ENCODE assay signal across 17 cellular contexts in genomic region chr1:98739762-98740161, GRCh38.
DNase-seq lines count a peak whose midpoint lies in the region; ATAC-seq and TF ChIP-seq lines count a peak whose summit lies in the region.
"Had no signal": no experiment of that assay in that cellular context is flagged by ENCODE, and none has a peak within 500 bp of the region (broad histone marks: within the 10 kb centered on the region; RNA-seq: fewer than 3 reads in every experiment).

No MANE protein-coding gene starts in this region.

- H3K23ac ChIP-seq in IMR-90 (ENCODE audit: low read depth, low read length), result 0 out of 2 replicates have a peak overlapping the region, but pooled peaks have one; percentile 11

- H2BK120ac ChIP-seq in IMR-90 (ENCODE audit: low read depth, low read length), result no peak overlapping the region

- no peak overlapping the region for H4K8ac ChIP-seq in IMR-90 (ENCODE audit: low read depth in 2 of 2, low read length in 2 of 2)

- H3K27me3 ChIP-seq in IMR-90 (ENCODE audit: control insufficient read depth, insufficient read depth, low read length), result no peaks in the 10 kb centered on the region
- H3K27me3 ChIP-seq in mammary epithelial cell (ENCODE audit: insufficient read depth, low read length), result no peaks in the 10 kb centered on the region
- H3K27me3 ChIP-seq: BLaER1 treated with 17β-estradiol and CSF1 and Interleukin-3, amounts not matched to agents 10 nM and 100 nM had no signal

- H3K9ac ChIP-seq in IMR-90 (ENCODE audit: low read depth, low read length) (no peak overlapping the region), mammary epithelial cell (ENCODE audit: insufficient read depth, low read length) (no peak overlapping the region)
- H3K9ac ChIP-seq: BLaER1 treated with 17β-estradiol and CSF1 and Interleukin-3, amounts not matched to agents 10 nM and 100 nM had no signal

- H3K4me1 Mint-ChIP-seq in nephron progenitor cell, result peaks cover 20% of the 10 kb centered on the region
- H3K4me1 Mint-ChIP-seq: B cell; CD8-positive, alpha-beta memory T cell; GM23338; IgD-negative memory B cell had no signal

- no peak overlapping the region for H2BK5ac ChIP-seq in IMR-90 (ENCODE audit: low read depth, low read length, poor library complexity, severe bottlenecking)

- no peak overlapping the region for H3K56ac ChIP-seq in IMR-90 (ENCODE audit: extremely low read depth, insufficient read depth, low read length)

- no peak for TF ChIP-seq RAD21 in IMR-90 (IDR thresholded peaks at IDR 0.05; ENCODE audit: low read length)

- no peak overlapping the region for H4K5ac ChIP-seq in IMR-90 (ENCODE audit: low read depth, low read length)

- H3K27me3 Mint-ChIP-seq in nephron progenitor cell (ENCODE audit: low read depth, poor library complexity), result no peaks in the 10 kb centered on the region
- H3K27me3 Mint-ChIP-seq: IgD-negative memory B cell had no signal

- no peaks in the 10 kb centered on the region for H3K36me3 Mint-ChIP-seq in nephron progenitor cell (ENCODE audit: low read depth)
- H3K36me3 Mint-ChIP-seq: CD8-positive, alpha-beta memory T cell; IgD-negative memory B cell had no signal

- H3K4me2 ChIP-seq in IMR-90 (ENCODE audit: low read depth, low read length) (no peak overlapping the region), mammary epithelial cell (ENCODE audit: insufficient read depth, low read depth, low read length) (peak overlapping the region; percentile 92)
- H3K4me2 ChIP-seq: BLaER1 treated with 17β-estradiol and CSF1 and Interleukin-3, amounts not matched to agents 10 nM and 100 nM; GM23338 had no signal

- H4K91ac ChIP-seq in IMR-90 (ENCODE audit: insufficient read depth, low read depth, low read length), result no peak overlapping the region

- BruUV-seq in IMR-90 (replicated peaks; lab: Mats Ljungman, UMichigan) (no TSS peak), mammary epithelial cell (replicated peaks; lab: Mats Ljungman, UMichigan) (no TSS peak)

- intact Hi-C loops in IMR-90 (cut with micrococcal nuclease), result loop anchor here (10.0 kb wide), 1 partner anchor 995 kb away; no protein-coding TSS in a partner anchor
- intact Hi-C loops in mammary epithelial cell (cut with micrococcal nuclease), result loop anchor here (5.0 kb wide), 1 partner anchor 77 kb away; the partner anchor contains the start of gene SNX7

- ATAC-seq in IMR-90 (ENCODE audit: low read depth) (no peak), esophagus mucosa (peak; percentile 97), GM18861 (IDR thresholded peaks at IDR 0.05; ENCODE audit: unreplicated experiment) (no peak), GM21528 (IDR thresholded peaks at IDR 0.05; ENCODE audit: low FRiP score, unreplicated experiment) (no peak)
- ATAC-seq: GM23338 had no signal

- H3K4me3 Mint-ChIP-seq in nephron progenitor cell, result no peak overlapping the region
- H3K4me3 Mint-ChIP-seq: B cell; CD8-positive, alpha-beta memory T cell; GM23338; IgD-negative memory B cell had no signal

- H3K27ac ChIP-seq in IMR-90 (ENCODE audit: insufficient read depth, low read length), result no peak overlapping the region
- peak overlapping the region; percentile 89 for H3K27ac ChIP-seq in mammary epithelial cell (ENCODE audit: insufficient read depth, low read depth, low read length)
- H3K27ac ChIP-seq: BLaER1 treated with 17β-estradiol and CSF1 and Interleukin-3, amounts not matched to agents 10 nM and 100 nM; HL-60 had no signal

- DNase-seq in IMR-90 (no peak), mammary epithelial cell (peak; percentile 95), nephron progenitor cell (no peak), GM13976 (ENCODE audit: low spot score) (no peak)
- DNase-seq in effector CD8-positive, alpha-beta T cell (lab: John Stamatoyannopoulos, UW), result no peak
- DNase-seq: Caco-2; CD8-positive, alpha-beta memory T cell; HCEC 1CT; KBM-7 had no signal

- in situ Hi-C loops in IMR-90 (cut with MboI; ENCODE audit: low sequenced_read_pairs) (no loop called here), mammary epithelial cell (cut with MboI; ENCODE audit: low sequenced_read_pairs in 2 of 2) (no loop called here), GM13976 (cut with MboI; ENCODE audit: low sequenced_read_pairs, unreplicated experiment) (no loop called here)

- POLR2A ChIA-PET in IMR-90 (lab: Charles Lee; ENCODE audit: unreplicated experiment), result no interaction called here

- H3K9me1 ChIP-seq in IMR-90 (ENCODE audit: insufficient read depth, low read length), result no peaks in the 10 kb centered on the region

- 100% methylated on average over 1 of the region's 1 CpG; no CpG with 5 or more reads in 1 of the 2 experiments for WGBS in IMR-90 (ENCODE audit: extremely low coverage in 2 of 2, insufficient read length in 1 of 2), 2 experiments
- WGBS in mammary epithelial cell (ENCODE audit: low coverage, missing lambda C conversion rate), result 0% methylated on average over 1 of the region's 1 CpG

- no peak overlapping the region for H2AK5ac ChIP-seq in IMR-90 (ENCODE audit: low read depth, low read length)

- no peaks in the 10 kb centered on the region for H3K79me2 ChIP-seq in mammary epithelial cell (ENCODE audit: insufficient read depth, low read length)

- no peaks in the 10 kb centered on the region for H3K36me3 ChIP-seq in IMR-90 (ENCODE audit: control insufficient read depth, insufficient read depth, low read length)
- H3K36me3 ChIP-seq in mammary epithelial cell (ENCODE audit: insufficient read depth, low read length), result no peaks in the 10 kb centered on the region
- H3K36me3 ChIP-seq: BLaER1 treated with 17β-estradiol and CSF1 and Interleukin-3, amounts not matched to agents 10 nM and 100 nM had no signal

- no peak overlapping the region for H3K4ac ChIP-seq in IMR-90 (ENCODE audit: low read depth, low read length)

- no peaks in the 10 kb centered on the region for H4K20me1 ChIP-seq in IMR-90 (ENCODE audit: insufficient read depth, low read length)
- no peaks in the 10 kb centered on the region for H4K20me1 ChIP-seq in mammary epithelial cell (ENCODE audit: insufficient read depth, low read length)
- H4K20me1 ChIP-seq: BLaER1 treated with 17β-estradiol and CSF1 and Interleukin-3, amounts not matched to agents 10 nM and 100 nM had no signal

- no peak overlapping the region for H2AFZ ChIP-seq in IMR-90 (replicated peaks; ENCODE audit: low read length, poor library complexity)
- H2AFZ ChIP-seq in mammary epithelial cell (ENCODE audit: low read depth, low read length), result peak overlapping the region; percentile 67
- H2AFZ ChIP-seq: GM23338 had no signal

- no peak overlapping the region for H3K4me3 ChIP-seq in IMR-90 (ENCODE audit: insufficient read depth, low read depth, low read length)
- H3K4me3 ChIP-seq in mammary epithelial cell (replicated peaks in 1 of 3; ENCODE audit: insufficient read depth in 1 of 3, low read depth in 2 of 3, low read length in 3 of 3), result peak overlapping the region in 2 of 3 experiments; percentile 17 to 22
- H3K4me3 ChIP-seq: BLaER1 treated with 17β-estradiol and CSF1 and Interleukin-3, amounts not matched to agents 10 nM and 100 nM; GM23338 had no signal

- TF ChIP-seq CTCF in IMR-90 (conservative IDR thresholded peaks at IDR 0.05; ENCODE audit: low read depth, low read length), result no peak
- TF ChIP-seq CTCF in mammary epithelial cell (conservative IDR thresholded peaks at IDR 0.05 in 1 of 2, IDR thresholded peaks at IDR 0.05 in 1 of 2; ENCODE audit: extremely low read depth in 1 of 2, insufficient read depth in 1 of 2, low read depth in 1 of 2, low read length in 2 of 2), result no peak
- TF ChIP-seq CTCF in nephron progenitor cell (IDR thresholded peaks at IDR 0.05), result no peak
- no peak for TF ChIP-seq CTCF in GM13976 (IDR thresholded peaks at IDR 0.05; ENCODE audit: borderline replicate concordance, control extremely low read depth, extremely low read depth, insufficient read depth, missing control alignments)

- no peak overlapping the region for H3K18ac ChIP-seq in IMR-90 (ENCODE audit: low read depth, low read length)

- H3K79me1 ChIP-seq in IMR-90 (ENCODE audit: low read depth in 1 of 2, low read length in 2 of 2), result no peaks in the 10 kb centered on the region

- CTCF ChIA-PET in IMR-90 (lab: Yijun Ruan, JAX) (no interaction called here), mammary epithelial cell (lab: Charles Lee; ENCODE audit: low non-redundant PET) (no interaction called here)

- H3K27ac Mint-ChIP-seq in nephron progenitor cell, result peak overlapping the region; percentile 67
- H3K27ac Mint-ChIP-seq: B cell, GM23338, IgD-negative memory B cell had no signal

- no peak for TF ChIP-seq POLR2A in IMR-90 (IDR thresholded peaks at IDR 0.05; ENCODE audit: low read depth, low read length)

- no peaks in the 10 kb centered on the region for H3K9me3 Mint-ChIP-seq in nephron progenitor cell
- H3K9me3 Mint-ChIP-seq: CD8-positive, alpha-beta memory T cell; GM23338; IgD-negative memory B cell had no signal

- no peak overlapping the region for H2BK15ac ChIP-seq in IMR-90 (ENCODE audit: low read depth, low read length)

- no peak overlapping the region for H3K14ac ChIP-seq in IMR-90 (replicated peaks; ENCODE audit: low read depth, low read length)

- H3K9me3 ChIP-seq in IMR-90 (ENCODE audit: control insufficient read depth, insufficient read depth, low read length), result no peaks in the 10 kb centered on the region
- H3K9me3 ChIP-seq in mammary epithelial cell (replicated peaks; ENCODE audit: insufficient read depth, low read length), result no peaks in the 10 kb centered on the region
- H3K9me3 ChIP-seq: BLaER1 treated with 17β-estradiol and CSF1 and Interleukin-3, amounts not matched to agents 10 nM and 100 nM; Caco-2 had no signal

- H3K4me1 ChIP-seq in IMR-90 (ENCODE audit: control insufficient read depth, insufficient read depth, low read length) (no peaks in the 10 kb centered on the region), mammary epithelial cell (ENCODE audit: insufficient read depth, low read length) (peaks cover 16% of the 10 kb centered on the region)
- H3K4me1 ChIP-seq: BLaER1 treated with 17β-estradiol and CSF1 and Interleukin-3, amounts not matched to agents 10 nM and 100 nM; Caco-2 had no signal

- dilution Hi-C loops in IMR-90 (cut with HindIII; ENCODE audit: low sequenced_read_pairs, unreplicated experiment) (no loop called here), mammary epithelial cell (cut with HindIII; ENCODE audit: low sequenced_read_pairs) (no loop called here)

- no peak overlapping the region for H2AK9ac ChIP-seq in IMR-90 (replicated peaks; ENCODE audit: low read depth, low read length, poor library complexity)

- no peak overlapping the region for H2BK20ac ChIP-seq in IMR-90 (ENCODE audit: low read depth, low read length)

TF ChIP-seq in IMR-90, 13 proteins besides CTCF, POLR2A, EP300 and RAD21 (continues in another document):
- TF ChIP-seq MAFK (IDR thresholded peaks at IDR 0.05; ENCODE audit: low read depth, low read length), result no peak
- TF ChIP-seq RFX5 (IDR thresholded peaks at IDR 0.05; ENCODE audit: low read depth, low read length), result no peak
- no peak for TF ChIP-seq FOS (IDR thresholded peaks at IDR 0.05; ENCODE audit: low read depth, low read length)
- TF ChIP-seq NFE2L2 (IDR thresholded peaks at IDR 0.05; ENCODE audit: low read depth, low read length), result no peak
- no peak for TF ChIP-seq CEBPB (IDR thresholded peaks at IDR 0.05; ENCODE audit: low read depth, low read length)
- no peak for TF ChIP-seq BHLHE40 (IDR thresholded peaks at IDR 0.05; ENCODE audit: low read depth, low read length)
